ENCODE assay signal across 8 cellular contexts in genomic region chr17:42683407-42684031, GRCh38. TPM values are rescaled to one million over a fixed set of nuclear protein-coding genes. Genes with fewer than 3 reads are reported as not detected.
A peak's percentile ranks its signal among the peaks of the same experiment; 100 is the strongest.
DNase-seq lines count a peak whose midpoint lies in the region; ATAC-seq and TF ChIP-seq lines count a peak whose summit lies in the region.

No MANE protein-coding gene starts in this region.

- no peak overlapping the region for H3K27ac ChIP-seq in RWPE2 (ENCODE audit: poor library complexity, severe bottlenecking)
- peak overlapping the region in 1 of 2 donors; percentile 68 for H3K27ac ChIP-seq in ovary

- no peak for TF ChIP-seq EP300 in ovary (IDR thresholded peaks at IDR 0.05)

- no peak for ATAC-seq in RWPE2 (ENCODE audit: low read depth)

- H3K36me3 ChIP-seq in RWPE2 (ENCODE audit: low read depth) = no peaks in the 10 kb centered on the region
- H3K36me3 ChIP-seq in ovary = no peaks in the 10 kb centered on the region

- DNase-seq in G401 (ENCODE audit: low spot score) (peak; percentile 72), RWPE2 (ENCODE audit: low spot score) (no peak), fibroblast of villous mesenchyme (ENCODE audit: low read depth) (peak; percentile 38), ovary (peak in 3 of 5 donors; percentile 42 to 71 (median 51)), ureter (ENCODE audit: low spot score) (no peak), SIG-M5 (lab: John Stamatoyannopoulos, UW) (no peak), KG1 (lab: John Stamatoyannopoulos, UW) (no peak), SHP77 treated with DMSO at 0.1 percent for 48 hours (lab: John Stamatoyannopoulos, UW) (no peak)

- H3K9me3 ChIP-seq in RWPE2 (ENCODE audit: severe bottlenecking) (no peaks in the 10 kb centered on the region), ovary (no peaks in the 10 kb centered on the region)

- intact Hi-C loops in ovary (cut with DNase I) = loop anchor here in 2 of 4 donors (5.0 to 10.0 kb wide), 4 partner anchors 61 to 691 kb away; partner anchors contain the start of genes EZH1 (in 1 of the 2), PSMC3IP (in 1 of the 2), RETREG3 (in 1 of the 2) and TUBG1 (in 1 of the 2)

- H3K4me3 ChIP-seq in RWPE2 (ENCODE audit: severe bottlenecking) (peak overlapping the region; percentile 32), fibroblast of villous mesenchyme (ENCODE audit: low read depth, low read length) (peak overlapping the region; percentile 61), ovary (peak overlapping the region; percentile 50)

- no peak for TF ChIP-seq CTCF in RWPE2 (IDR thresholded peaks at IDR 0.05; ENCODE audit: poor library complexity, severe bottlenecking)
- TF ChIP-seq CTCF in fibroblast of villous mesenchyme (IDR thresholded peaks at IDR 0.05; ENCODE audit: insufficient read depth, low read depth, low read length) = no peak
- TF ChIP-seq CTCF in ovary (IDR thresholded peaks at IDR 0.05) = no peak

- TF ChIP-seq POLR2A in ovary (IDR thresholded peaks at IDR 0.05) = no peak

- H3K4me1 ChIP-seq in RWPE2 (ENCODE audit: insufficient read depth, poor library complexity, severe bottlenecking) (peaks cover 12% of the 10 kb centered on the region), ovary (ENCODE audit: insufficient read depth) (peaks cover 14% of the 10 kb centered on the region)

- 9 to 24% (median 16%) methylated on average over 24 to 25 of the region's 25 CpGs for WGBS in ovary, 3 donors

- H3K27me3 ChIP-seq in RWPE2 (ENCODE audit: insufficient read depth, poor library complexity, severe bottlenecking) = no peaks in the 10 kb centered on the region
- no peaks in the 10 kb centered on the region for H3K27me3 ChIP-seq in ovary

- in situ Hi-C loops in G401 (cut with HindIII; ENCODE audit: low sequenced_read_pairs) = loop anchor here (10.0 kb wide), 1 partner anchor 149 kb away; the partner anchor contains the start of gene NAGLU

RNA-seq across cellular contexts. Expression of gene CNTNAP1, which starts 1.2 kb away (rescaled TPM):
- total RNA-seq in G401 (2014; rRNA removed; shearing (Covaris generic)) = 11.4 and 13.3 TPM in 2 replicates
- 45.4 and 60.5 TPM in 2 replicates for total RNA-seq in fibroblast of villous mesenchyme
- total RNA-seq in ovary = 10 to 100 TPM in 5 of 7 donors, 1 to 10 TPM in 2; 3.7 to 41.4 (median 15.5) TPM
- polyA plus RNA-seq in ovary = 1 to 10 TPM; 7.0 to 7.5 TPM
- total RNA-seq in ureter = 15.3 TPM

RNA-seq across cellular contexts. Expression of gene CCR10, which starts 1.9 kb away (rescaled TPM):
- total RNA-seq in G401 (2014; rRNA removed; shearing (Covaris generic)) = 20.1 and 24.2 TPM in 2 replicates
- total RNA-seq in fibroblast of villous mesenchyme = 4.5 and 6.5 TPM in 2 replicates
- total RNA-seq in ovary = 1 to 10 TPM; 1.5 to 6.8 (median 3.7) TPM
- 1 to 10 TPM in 1 of 2 donors, under 1 TPM in 1; 0.15 to 2.7 TPM for polyA plus RNA-seq in ovary
- total RNA-seq in ureter = 1.1 TPM

RNA-seq across cellular contexts. Expression of gene PLEKHH3, which starts 6.7 kb away (rescaled TPM):
- total RNA-seq in G401 (2014; rRNA removed; shearing (Covaris generic)) = 46.1 and 51.0 TPM in 2 replicates
- 13.8 and 15.1 TPM in 2 replicates for total RNA-seq in fibroblast of villous mesenchyme
- 10 to 100 TPM; 23.6 to 81.6 (median 58.4) TPM for total RNA-seq in ovary
- 10 to 100 TPM in 1 of 2 donors, 1 to 10 TPM in 1; 2.1 to 30.9 TPM for polyA plus RNA-seq in ovary
- total RNA-seq in ureter = 64.2 TPM

RNA-seq across cellular contexts. Expression of gene TUBG2, which starts 24.4 kb away (rescaled TPM):
- total RNA-seq in G401 (2014; rRNA removed; shearing (Covaris generic)) = 1.1 and 3.2 TPM in 2 replicates
- total RNA-seq in fibroblast of villous mesenchyme (11.7 and 13.2 TPM in 2 replicates), ovary (10 to 100 TPM; 19.4 to 30.0 (median 23.2) TPM), ureter (41.0 TPM)
- 10 to 100 TPM; 20.9 to 21.5 TPM for polyA plus RNA-seq in ovary

Comparison
In these comparisons a context has a peak if more than half of its experiments do, and no peak if none do; other contexts are left out.
1. DNase-seq: peak in G401 (single experiment), fibroblast of villous mesenchyme (single experiment) and ovary (3 of 5); none in RWPE2 (single experiment), ureter (single experiment), SIG-M5 (single experiment), KG1 (single experiment) and SHP77 treated with DMSO at 0.1 percent for 48 hours (single experiment).
2. Peak in every context shown above with its lines, with median percentiles within 50 percentile points of each other: H3K4me3 ChIP-seq.